Comparison of ENCODE assay signal across 9 cellular contexts in the genomic region with DNA sequence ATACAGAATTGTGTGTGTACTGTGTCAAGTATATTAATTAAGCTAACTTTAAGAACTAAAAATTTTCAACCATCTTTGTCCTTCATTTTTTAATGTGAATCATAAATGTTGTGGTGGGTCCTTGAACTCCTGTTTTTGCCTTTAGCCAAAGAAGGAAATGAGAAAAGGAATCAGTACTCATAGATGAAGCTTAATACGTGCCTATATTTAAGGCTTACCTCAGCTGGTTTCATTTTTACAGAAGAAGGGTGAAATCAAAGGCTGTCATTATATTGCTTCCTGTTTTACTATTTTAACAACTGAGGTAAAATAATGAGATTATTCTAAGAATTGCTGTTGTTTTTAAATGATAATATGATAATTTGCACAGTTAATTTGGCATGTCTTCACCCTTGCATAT. TPM values are rescaled to one million over a fixed set of nuclear protein-coding genes. Genes with fewer than 3 reads are reported as not detected.
DNase-seq lines count a peak whose midpoint lies in the region; ATAC-seq, FAIRE-seq and TF ChIP-seq lines count a peak whose summit lies in the region.
"Had no signal": no experiment of that assay in that cellular context is flagged by ENCODE, and none has a peak within 500 bp of the region (broad histone marks: within the 10 kb centered on the region; RNA-seq: fewer than 3 reads in every experiment).

No MANE protein-coding gene starts in this region.

- TF ChIP-seq CTCF in endothelial cell of umbilical vein (IDR thresholded peaks at IDR 0.05; ENCODE audit: extremely low read depth in 1 of 2, insufficient read depth in 1 of 2, low read depth in 1 of 2, low read length in 2 of 2): no peak

- H3K9me3 ChIP-seq in endothelial cell of umbilical vein (replicated peaks; ENCODE audit: control insufficient read depth, insufficient read depth, low read length): no peaks in the 10 kb centered on the region

- peak overlapping the region in 1 of 3 experiments; percentile 16 for H3K4me3 ChIP-seq in endothelial cell of umbilical vein (replicated peaks in 1 of 3; ENCODE audit: insufficient read depth in 1 of 3, low read depth in 1 of 3, low read length in 3 of 3)

- FAIRE-seq in endothelial cell of umbilical vein (lab: Jason Lieb, UNC): no peak

- H3K9ac ChIP-seq in endothelial cell of umbilical vein (replicated peaks; ENCODE audit: extremely low read depth, insufficient read depth, low read length): no peak overlapping the region

- ATAC-seq in GM18505 (IDR thresholded peaks at IDR 0.05; ENCODE audit: unreplicated experiment): peak; percentile 81
- peak; percentile 83 for ATAC-seq in GM21528 (IDR thresholded peaks at IDR 0.05; ENCODE audit: low FRiP score, unreplicated experiment)
- ATAC-seq in HG03565 (IDR thresholded peaks at IDR 0.05; ENCODE audit: unreplicated experiment): peak; percentile 91
- no peak for ATAC-seq in stimulated activated effector memory CD8-positive, alpha-beta T cell treated with anti-CD3 and anti-CD28 coated beads, Interleukin-12 subunit alpha, Interleukin-12 subunit beta, amount 100 ng/mL, for 72 hours
- no peak for ATAC-seq in HG02970 (IDR thresholded peaks at IDR 0.05; ENCODE audit: low FRiP score, unreplicated experiment)

- no peak overlapping the region for H3K4me3 Mint-ChIP-seq in stimulated activated effector memory CD8-positive, alpha-beta T cell treated with anti-CD3 and anti-CD28 coated beads, Interleukin-12 subunit alpha, Interleukin-12 subunit beta, amount 100 ng/mL, for 72 hours

- no peak overlapping the region for H3K27ac Mint-ChIP-seq in stimulated activated effector memory CD8-positive, alpha-beta T cell treated with anti-CD3 and anti-CD28 coated beads, Interleukin-12 subunit alpha, Interleukin-12 subunit beta, amount 100 ng/mL, for 72 hours

- no peaks in the 10 kb centered on the region for H3K4me1 ChIP-seq in endothelial cell of umbilical vein (ENCODE audit: control insufficient read depth, extremely low read depth, insufficient read depth, low read length)

- H2AFZ ChIP-seq in endothelial cell of umbilical vein (ENCODE audit: low read depth, low read length): peak overlapping the region; percentile 42

- H4K20me1 ChIP-seq in endothelial cell of umbilical vein (replicated peaks; ENCODE audit: control insufficient read depth, extremely low read depth, insufficient read depth, low read length): no peaks in the 10 kb centered on the region

- no peaks in the 10 kb centered on the region for H3K27me3 ChIP-seq in endothelial cell of umbilical vein (ENCODE audit: control insufficient read depth in 2 of 2, insufficient read depth in 2 of 2, low read length in 2 of 2)

- CTCF ChIA-PET in endothelial cell of umbilical vein (lab: Charles Lee): interaction anchor here (0.7 to 4.5 kb wide), 4 partner anchors 10 to 176 kb away, joined by 3 to 16 read pairs (median 4); no protein-coding TSS in a partner anchor

- dilution Hi-C loops in endothelial cell of umbilical vein (cut with MboI; ENCODE audit: extremely low pct_ligation_motif_present, low sequenced_read_pairs): no loop called here

- H3K4me2 ChIP-seq in endothelial cell of umbilical vein (ENCODE audit: insufficient read depth, low read length): peak overlapping the region; percentile 66

- TF ChIP-seq POLR2A in GM18505 (IDR thresholded peaks at IDR 0.05; ENCODE audit: borderline replicate concordance, extremely low read depth, insufficient read depth, insufficient read length) (no peak), endothelial cell of umbilical vein (IDR thresholded peaks at IDR 0.05; ENCODE audit: low read depth, low read length) (no peak)

- no peaks in the 10 kb centered on the region for H3K36me3 ChIP-seq in endothelial cell of umbilical vein (ENCODE audit: control insufficient read depth in 2 of 2, extremely low read depth in 1 of 2, insufficient read depth in 2 of 2, low read length in 2 of 2)

- H3K27ac ChIP-seq in endothelial cell of umbilical vein (ENCODE audit: insufficient read depth, low read depth, low read length): no peak overlapping the region

- BruUV-seq in endothelial cell of umbilical vein (replicated peaks; lab: Mats Ljungman, UMichigan): no TSS peak

- POLR2A ChIA-PET in endothelial cell of umbilical vein (lab: Charles Lee): no interaction called here

- no peaks in the 10 kb centered on the region for H3K36me3 Mint-ChIP-seq in stimulated activated effector memory CD8-positive, alpha-beta T cell treated with anti-CD3 and anti-CD28 coated beads, Interleukin-12 subunit alpha, Interleukin-12 subunit beta, amount 100 ng/mL, for 72 hours

- intact Hi-C loops in endothelial cell of umbilical vein (cut with micrococcal nuclease): no loop called here

- peaks cover 14% of the 10 kb centered on the region for H3K4me1 Mint-ChIP-seq in stimulated activated effector memory CD8-positive, alpha-beta T cell treated with anti-CD3 and anti-CD28 coated beads, Interleukin-12 subunit alpha, Interleukin-12 subunit beta, amount 100 ng/mL, for 72 hours

- DNase-seq in endothelial cell of umbilical vein (ENCODE audit: low read depth, low spot score) (no peak), T-helper 9 cell (no peak), NCI-H774 (lab: John Stamatoyannopoulos, UW) (no peak)
- DNase-seq in stimulated activated effector memory CD8-positive, alpha-beta T cell treated with anti-CD3 and anti-CD28 coated beads, Interleukin-12 subunit alpha, Interleukin-12 subunit beta, amount 100 ng/mL, for 72 hours (ENCODE audit: low spot score in 2 of 2): no peak
- DNase-seq: stimulated activated CD4-positive, alpha-beta T cell treated with anti-CD3 and anti-CD28 coated beads, Interleukin-4, amount 100 ng/mL, for 4 hours had no signal

- H3K79me2 ChIP-seq in endothelial cell of umbilical vein (ENCODE audit: control insufficient read depth, insufficient read depth, low read length): no peaks in the 10 kb centered on the region

- no peaks in the 10 kb centered on the region for H3K9me3 Mint-ChIP-seq in stimulated activated effector memory CD8-positive, alpha-beta T cell treated with anti-CD3 and anti-CD28 coated beads, Interleukin-12 subunit alpha, Interleukin-12 subunit beta, amount 100 ng/mL, for 72 hours

- no peaks in the 10 kb centered on the region for H3K9me1 ChIP-seq in endothelial cell of umbilical vein (replicated peaks; ENCODE audit: control insufficient read depth, extremely low read depth, insufficient read depth, low read length)

TF ChIP-seq in endothelial cell of umbilical vein, 7 proteins besides CTCF, POLR2A, EP300 and RAD21:
- TF ChIP-seq POLR2AphosphoS5 (IDR thresholded peaks at IDR 0.05; ENCODE audit: insufficient read depth, low read depth, low read length) (no peak), GATA2 (IDR thresholded peaks at IDR 0.05; ENCODE audit: insufficient read depth, insufficient read length, low read depth, low read length) (no peak), JUN (IDR thresholded peaks at IDR 0.05; ENCODE audit: borderline replicate concordance, insufficient read depth, insufficient read length, low read depth) (no peak), FOS (IDR thresholded peaks at IDR 0.05; ENCODE audit: borderline replicate concordance, insufficient read depth, low read length) (no peak), EZH2 (IDR thresholded peaks at IDR 0.05; ENCODE audit: borderline replicate concordance, low read depth, low read length, severe bottlenecking) (no peak), MYC (IDR thresholded peaks at IDR 0.05; ENCODE audit: low read depth, low read length) (no peak)
- TF ChIP-seq, protein P1, sequence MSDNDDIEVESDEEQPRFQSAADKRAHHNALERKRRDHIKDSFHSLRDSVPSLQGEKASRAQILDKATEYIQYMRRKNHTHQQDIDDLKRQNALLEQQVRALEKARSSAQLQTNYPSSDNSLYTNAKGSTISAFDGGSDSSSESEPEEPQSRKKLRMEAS (IDR thresholded peaks at IDR 0.05; ENCODE audit: insufficient read depth, insufficient read length): no peak

RNA-seq across cellular contexts. Expression of a gene that starts 6.3 kb away (rescaled TPM):
- total RNA-seq in endothelial cell of umbilical vein: 28.5 and 32.2 TPM in 2 replicates
- polyA plus RNA-seq in endothelial cell of umbilical vein: 4.5 and 6.1 TPM in 2 replicates
- polyA plus RNA-seq in endothelial cell of umbilical vein (2011; cell fraction: cytosol; rRNA removed): 6.7 and 7.0 TPM in 2 replicates
- polyA plus RNA-seq in endothelial cell of umbilical vein (2011; cell fraction: nucleus; rRNA removed): 21.8 and 25.3 TPM in 2 replicates
- 11.9 and 16.7 TPM in 2 replicates for polyA plus RNA-seq in endothelial cell of umbilical vein (2012)
- polyA minus RNA-seq in endothelial cell of umbilical vein: 20.8 and 25.1 TPM in 2 replicates
- polyA minus RNA-seq in endothelial cell of umbilical vein (2011; cell fraction: cytosol; rRNA and poly(A)+ RNA removed): 10.2 TPM
- polyA minus RNA-seq in endothelial cell of umbilical vein (2011; cell fraction: nucleus; rRNA and poly(A)+ RNA removed): 68.3 and 95.8 TPM in 2 replicates

Comparison
In these comparisons a context has a peak if more than half of its experiments do, and no peak if none do; other contexts are left out.
1. ATAC-seq: peak in GM18505 (single experiment), GM21528 (single experiment) and HG03565 (single experiment); none in stimulated activated effector memory CD8-positive, alpha-beta T cell treated with anti-CD3 and anti-CD28 coated beads, Interleukin-12 subunit alpha, Interleukin-12 subunit beta, amount 100 ng/mL, for 72 hours (single experiment) and HG02970 (single experiment).